ENCODE assay signal across 19 cellular contexts in genomic region chr10:96092999-96093767, GRCh38. TPM values are rescaled to one million over a fixed set of nuclear protein-coding genes. Genes with fewer than 3 reads are reported as not detected.
DNase-seq lines count a peak whose midpoint lies in the region; ATAC-seq, FAIRE-seq and TF ChIP-seq lines count a peak whose summit lies in the region.
"Had no signal": no experiment of that assay in that cellular context is flagged by ENCODE, and none has a peak within 500 bp of the region (broad histone marks: within the 10 kb centered on the region; RNA-seq: fewer than 3 reads in every experiment).

No MANE protein-coding gene starts in this region.

- H3K36me3 ChIP-seq in OCI-LY7 (ENCODE audit: insufficient read depth, low read length) = no peaks in the 10 kb centered on the region
- H3K36me3 ChIP-seq in H1 (ENCODE audit: control insufficient read depth in 2 of 4, insufficient read depth in 4 of 4, low read length in 3 of 4) = no peaks in the 10 kb centered on the region
- H3K36me3 ChIP-seq: BE2C had no signal

- H2BK5ac ChIP-seq in H1 (ENCODE audit: low read depth, low read length) = no peak overlapping the region

- 89% methylated on average over 8 of the region's 8 CpGs; no CpG with 5 or more reads in 1 of the 2 experiments for whole genome bisulfite sequencing in H1 (ENCODE audit: extremely low coverage in 1 of 2, insufficient coverage in 1 of 2, insufficient read length in 1 of 2, insufficient replicate concordance in 2 of 2, low coverage in 1 of 2, low lambda C conversion rate in 2 of 2, missing lambda C conversion rate in 1 of 2), 2 experiments

- no peak overlapping the region for H4K5ac ChIP-seq in H1 (ENCODE audit: insufficient read length, low read depth, low read length)

- no peak overlapping the region for H2AK5ac ChIP-seq in H1 (ENCODE audit: low read depth, low read length)

- H2AFZ ChIP-seq in OCI-LY7 (ENCODE audit: low read length) = 0 out of 2 replicates have a peak overlapping the region, but pooled peaks have one; percentile 92
- 0 out of 2 replicates have a peak overlapping the region, but pooled peaks have one; percentile 24 for H2AFZ ChIP-seq in H1 (ENCODE audit: low read length)

- H2BK20ac ChIP-seq in H1 (ENCODE audit: low read length) = no peak overlapping the region

- H3K79me2 ChIP-seq in OCI-LY7 (ENCODE audit: insufficient read depth, low read depth, low read length) = no peaks in the 10 kb centered on the region
- no peaks in the 10 kb centered on the region for H3K79me2 ChIP-seq in H1 (ENCODE audit: control insufficient read depth in 1 of 2, insufficient read depth in 2 of 2, low read length in 2 of 2)

- DNase-seq in HuH-7.5 (ENCODE audit: low spot score) (peak; percentile 11), OCI-LY7 (ENCODE audit: low spot score) (no peak), H1 (ENCODE audit: low read depth in 1 of 2, low spot score in 2 of 2) (no peak), GM20000 (ENCODE audit: low spot score) (no peak)
- DNase-seq: ACHN; BE2C; C1 segment of cervical spinal cord; CD4-positive, CD25-positive, alpha-beta regulatory T cell; CD8-positive, alpha-beta memory T cell; COR-L47; GDM1; GOT3; H9 had no signal

- H3K4ac ChIP-seq in H1 (replicated peaks; ENCODE audit: insufficient read length, low read depth, low read length) = no peak overlapping the region

- no peak overlapping the region for H3K23ac ChIP-seq in H1 (ENCODE audit: insufficient read length)

- no peak for TF ChIP-seq EP300 in H1 (IDR thresholded peaks at IDR 0.05; ENCODE audit: borderline replicate concordance in 1 of 2, low read depth in 2 of 2, low read length in 2 of 2)

- no peak for TF ChIP-seq RAD21 in H1 (IDR thresholded peaks at IDR 0.05 in 1 of 2, conservative IDR thresholded peaks at IDR 0.05 in 1 of 2; ENCODE audit: low read depth in 2 of 2, low read length in 2 of 2)

- no peaks in the 10 kb centered on the region for H3K9me2 ChIP-seq in OCI-LY7 (ENCODE audit: insufficient read depth, low read length)

- H3K56ac ChIP-seq in H1 (replicated peaks; ENCODE audit: insufficient read length, low read depth, low read length) = no peak overlapping the region

- no peak overlapping the region for H3K18ac ChIP-seq in H1 (ENCODE audit: extremely low read depth, low read length)

- no peak overlapping the region for H3K9ac ChIP-seq in H1 (replicated peaks in 1 of 4; ENCODE audit: extremely low read depth in 1 of 4, low read depth in 3 of 4, low read length in 3 of 4)

- H3K79me1 ChIP-seq in H1 (ENCODE audit: low read depth, low read length) = no peaks in the 10 kb centered on the region

- POLR2A ChIA-PET in OCI-LY7 (lab: Charles Lee) (interaction anchor here (0.9 to 1.9 kb wide), 3 partner anchors 12 to 28 kb away, joined by 4 to 6 read pairs (median 4); no protein-coding TSS in a partner anchor), H1 (lab: Charles Lee; ENCODE audit: partially characterized antibody) (interaction anchor here (2.6 kb wide), 1 partner anchor 37 kb away, joined by 9 read pairs; the partner anchor contains the start of gene ZNF518A)

- H3K27me3 ChIP-seq in H1 (replicated peaks in 1 of 4; ENCODE audit: control insufficient read depth in 3 of 4, extremely low read depth in 1 of 4, insufficient read depth in 3 of 4, low read length in 3 of 4) = no peaks in the 10 kb centered on the region

- no peak overlapping the region for H2BK12ac ChIP-seq in H1 (ENCODE audit: low read depth, low read length)

- FAIRE-seq in H1 (lab: Jason Lieb, UNC) = no peak
- FAIRE-seq: A204.1, D721Med, GM12892, GM18507 had no signal

- H4K20me1 ChIP-seq in OCI-LY7 (ENCODE audit: insufficient read depth, low read length) = no peaks in the 10 kb centered on the region
- H4K20me1 ChIP-seq in H1 (replicated peaks in 1 of 2; ENCODE audit: control insufficient read depth in 1 of 2, insufficient read depth in 2 of 2, low read length in 2 of 2) = no peaks in the 10 kb centered on the region

- intact Hi-C loops in OCI-LY7 (cut with micrococcal nuclease; ENCODE audit: unreplicated experiment) = no loop called here

- TF ChIP-seq POLR2A in H1 (IDR thresholded peaks at IDR 0.05; ENCODE audit: control extremely low read depth in 1 of 2, low read depth in 2 of 2, low read length in 2 of 2) = no peak

- ATAC-seq in esophagus mucosa (no peak), GM19467 (IDR thresholded peaks at IDR 0.05; ENCODE audit: unreplicated experiment) (no peak)

- H4K8ac ChIP-seq in H1 (ENCODE audit: extremely low read depth, insufficient read depth, low read length) = no peak overlapping the region

- CTCF ChIA-PET in OCI-LY7 (lab: Charles Lee; ENCODE audit: unreplicated experiment) (no interaction called here), H1 (lab: Charles Lee; ENCODE audit: partially characterized antibody) (interaction anchor here (0.5 to 1.2 kb wide), 2 partner anchors 22 to 45 kb away, joined by 3 read pairs; no protein-coding TSS in a partner anchor)

- H4K91ac ChIP-seq in H1 (replicated peaks; ENCODE audit: insufficient read length, low read length) = no peak overlapping the region

- no peak overlapping the region for H3K14ac ChIP-seq in H1 (ENCODE audit: insufficient read length)

- BruUV-seq in OCI-LY7 (replicated peaks; lab: Mats Ljungman, UMichigan) = no TSS peak

- H3K4me2 ChIP-seq in OCI-LY7 (ENCODE audit: low read length) = no peak overlapping the region
- no peak overlapping the region for H3K4me2 ChIP-seq in H1 (ENCODE audit: insufficient read depth in 1 of 2, low read depth in 2 of 2, low read length in 2 of 2)

- H3K9me3 ChIP-seq in OCI-LY7 (ENCODE audit: low read length) = no peaks in the 10 kb centered on the region
- H3K9me3 ChIP-seq in H1 (ENCODE audit: insufficient read depth in 2 of 2, low read depth in 1 of 2, low read length in 1 of 2) = no peaks in the 10 kb centered on the region; a peak in 1 of 4 replicates
- H3K9me3 ChIP-seq: BE2C had no signal

- H2BK15ac ChIP-seq in H1 (ENCODE audit: low read length) = no peak overlapping the region

- no peaks in the 10 kb centered on the region for H3K23me2 ChIP-seq in H1 (ENCODE audit: low read depth, low read length)

- H3K4me1 ChIP-seq in OCI-LY7 (ENCODE audit: insufficient read depth, low read length, poor library complexity, severe bottlenecking) = peaks cover 11% of the 10 kb centered on the region
- H3K4me1 ChIP-seq in H1 (replicated peaks in 1 of 4; ENCODE audit: control insufficient read depth in 3 of 4, insufficient read depth in 4 of 4, low read length in 3 of 4) = no peaks in the 10 kb centered on the region
- H3K4me1 ChIP-seq: BE2C had no signal

- no peak for TF ChIP-seq CTCF in OCI-LY7 (conservative IDR thresholded peaks at IDR 0.05; ENCODE audit: low read length)
- TF ChIP-seq CTCF in H1 (IDR thresholded peaks at IDR 0.05; ENCODE audit: control extremely low read depth in 1 of 3, insufficient read depth in 1 of 3, low read depth in 1 of 3, low read length in 3 of 3) = no peak
- no peak for TF ChIP-seq CTCF in GM20000 (IDR thresholded peaks at IDR 0.05; ENCODE audit: extremely low read depth, missing control alignments)

- no peak overlapping the region for H3K4me3 ChIP-seq in OCI-LY7 (ENCODE audit: low read depth, low read length, poor library complexity, severe bottlenecking)
- H3K4me3 ChIP-seq in H1 (ENCODE audit: extremely low read depth in 1 of 4, insufficient read depth in 2 of 4, low read depth in 3 of 4, low read length in 4 of 4) = no peak overlapping the region

- H2BK120ac ChIP-seq in H1 (replicated peaks; ENCODE audit: low read depth, low read length) = no peak overlapping the region

- H3K27ac ChIP-seq in OCI-LY7 (ENCODE audit: low read depth, low read length, poor library complexity, severe bottlenecking) (no peak overlapping the region), H1 (ENCODE audit: low read depth, low read length) (no peak overlapping the region)

TF ChIP-seq in H1, 55 proteins besides CTCF, POLR2A, EP300 and RAD21 (continues in another document):
- no peak for TF ChIP-seq SUZ12 (IDR thresholded peaks at IDR 0.05; ENCODE audit: low read length)
- TF ChIP-seq SP2 (IDR thresholded peaks at IDR 0.05; ENCODE audit: low read length) = no peak
- no peak for TF ChIP-seq BRCA1 (IDR thresholded peaks at IDR 0.05; ENCODE audit: low read depth, low read length)
- no peak for TF ChIP-seq SRF (IDR thresholded peaks at IDR 0.05; ENCODE audit: low read depth, low read length)
- TF ChIP-seq HDAC6 (IDR thresholded peaks at IDR 0.05; ENCODE audit: low read depth, low read length) = no peak
- no peak for TF ChIP-seq TBP (IDR thresholded peaks at IDR 0.05; ENCODE audit: low read depth, low read length)
- TF ChIP-seq ZNF274 (IDR thresholded peaks at IDR 0.05; ENCODE audit: borderline replicate concordance, extremely low read depth, low read length) = no peak
- no peak for TF ChIP-seq EZH2 (IDR thresholded peaks at IDR 0.05; ENCODE audit: low read depth, low read length, severe bottlenecking)

RNA-seq across cellular contexts. Expression of gene ZNF518A, which starts 36.9 kb away (rescaled TPM):
- total RNA-seq in OCI-LY7 (2014; rRNA removed; shearing (Covaris generic)) = 19.0 and 19.4 TPM in 2 replicates
- total RNA-seq in OCI-LY7 (2022) = 19.7 and 24.7 TPM in 2 replicates
- 26.8 and 34.8 TPM in 2 replicates for total RNA-seq in H1 (2021; fragmentation: NEBNext Ultra II Directional; extraction: Animal tissue kit (Norgen Biotek cat#: 25700))
- polyA plus RNA-seq in H1 (2011; rRNA removed) = 4.0 and 6.6 TPM in 2 replicates
- polyA plus RNA-seq in H1 (2011; cell fraction: cytosol; rRNA removed) = 9.1 TPM
- 10.1 TPM for polyA plus RNA-seq in H1 (2011; cell fraction: nucleus; rRNA removed)
- polyA plus RNA-seq in H1 (2012, experiment 1 of 2) = 6.3 to 14.5 TPM (median 9.1 TPM) in 4 replicates
- polyA plus RNA-seq in H1 (2012, experiment 2 of 2) = 0.52 TPM
- polyA plus RNA-seq in H1 (2013, experiment 1 of 2) = 15.2 TPM
- polyA plus RNA-seq in H1 (2013, experiment 2 of 2) = 15.3 TPM
- 25.4 and 42.1 TPM in 2 replicates for polyA minus RNA-seq in H1 (2011; rRNA and poly(A)+ RNA removed)
- 17.8 TPM for polyA minus RNA-seq in H1 (2011; cell fraction: cytosol; rRNA and poly(A)+ RNA removed)
- 69.1 TPM for polyA minus RNA-seq in H1 (2011; cell fraction: nucleus; rRNA and poly(A)+ RNA removed)
- total RNA-seq in esophagus mucosa = 11.6 TPM

RNA-seq across cellular contexts. Expression of gene CCNJ, which starts 49.8 kb away (rescaled TPM):
- total RNA-seq in OCI-LY7 (2014; rRNA removed; shearing (Covaris generic)) = 5.6 and 8.2 TPM in 2 replicates
- total RNA-seq in OCI-LY7 (2022) = 13.3 and 14.5 TPM in 2 replicates
- 34.2 and 34.7 TPM in 2 replicates for total RNA-seq in H1 (2021; fragmentation: NEBNext Ultra II Directional; extraction: Animal tissue kit (Norgen Biotek cat#: 25700))
- polyA plus RNA-seq in H1 (2011; rRNA removed) = 19.5 and 31.4 TPM in 2 replicates
- 20.8 TPM for polyA plus RNA-seq in H1 (2011; cell fraction: cytosol; rRNA removed)
- 26.9 TPM for polyA plus RNA-seq in H1 (2011; cell fraction: nucleus; rRNA removed)
- 17.2 to 27.1 TPM (median 21.8 TPM) in 4 replicates for polyA plus RNA-seq in H1 (2012, experiment 1 of 2)
- 2.5 TPM for polyA plus RNA-seq in H1 (2012, experiment 2 of 2)
- 25.8 TPM for polyA plus RNA-seq in H1 (2013, experiment 1 of 2)
- polyA plus RNA-seq in H1 (2013, experiment 2 of 2) = 25.9 TPM
- polyA minus RNA-seq in H1 (2011; rRNA and poly(A)+ RNA removed) = 81.7 and 139 TPM in 2 replicates
- 28.4 TPM for polyA minus RNA-seq in H1 (2011; cell fraction: cytosol; rRNA and poly(A)+ RNA removed)
- polyA minus RNA-seq in H1 (2011; cell fraction: nucleus; rRNA and poly(A)+ RNA removed) = 57.8 TPM
- total RNA-seq in esophagus mucosa = 2.4 TPM
